Comparison of ENCODE assay signal across 1 cellular context in the genomic region with DNA sequence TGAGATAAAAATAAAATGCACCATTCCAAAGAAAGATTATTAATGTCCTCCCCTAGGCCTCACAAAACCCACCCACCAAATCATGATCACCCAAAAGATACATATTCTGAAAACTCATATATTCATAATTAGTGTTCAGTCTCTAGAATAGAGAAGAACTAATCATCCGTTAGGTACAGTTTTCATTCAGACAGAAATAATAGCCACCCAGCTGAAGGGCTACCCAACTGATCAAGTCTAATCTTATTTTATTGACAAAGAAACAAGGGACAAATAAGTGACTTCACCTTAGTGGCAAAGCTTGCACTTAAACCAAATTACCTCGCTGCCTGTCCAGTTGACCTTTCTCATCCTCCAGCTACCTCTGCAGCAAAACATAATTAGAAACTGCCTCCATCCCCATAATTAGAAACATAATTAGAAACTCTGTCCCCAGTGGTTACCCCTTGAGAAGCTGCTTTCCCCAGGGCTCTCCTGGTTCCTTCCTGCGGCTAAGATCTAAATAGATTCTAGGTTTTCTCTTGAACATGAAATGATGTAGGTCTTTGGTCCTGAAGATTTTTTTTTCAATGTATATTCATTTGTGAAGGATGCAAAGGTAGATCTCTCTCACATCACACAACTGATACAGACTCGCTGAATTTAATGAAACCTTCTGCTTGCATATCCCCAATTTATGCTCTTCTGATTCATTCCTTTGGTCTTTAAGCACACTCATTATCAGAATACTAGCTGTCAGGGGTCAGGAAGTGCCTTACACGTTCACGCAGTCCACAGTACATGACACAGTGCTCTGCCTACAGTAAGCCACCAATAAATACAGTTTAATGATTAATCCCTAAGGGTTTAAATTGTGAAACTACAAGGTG.
TF ChIP-seq lines count a peak whose summit lies in the region.

No MANE protein-coding gene starts in this region.

TF ChIP-seq in HepG2, 621 proteins besides CTCF, POLR2A, EP300 and RAD21 (continued from another document):
- TF ChIP-seq YEATS2 (CRISPR knock-in tag; IDR thresholded peaks at IDR 0.05; ENCODE audit: borderline replicate concordance) (peak; percentile 33; the same call in 1 of the 2 replicates), ZMAT3 (CRISPR knock-in tag; conservative IDR thresholded peaks at IDR 0.05) (no peak), ZNF331 (CRISPR knock-in tag; IDR thresholded peaks at IDR 0.05) (peak; percentile 50; the same call in 1 of the 2 replicates), CREB1 (IDR thresholded peaks at IDR 0.05) (no peak), CREB1 (CRISPR knock-in tag; IDR thresholded peaks at IDR 0.05) (peak; percentile 49; the same call in 1 of the 2 replicates), HNF1B (CRISPR knock-in tag; IDR thresholded peaks at IDR 0.05) (peak; percentile 86), SP140L (CRISPR knock-in tag; IDR thresholded peaks at IDR 0.05; ENCODE audit: borderline replicate concordance) (0 out of 2 replicates have a peak, but pooled peaks have one; percentile 43), RXRB (CRISPR knock-in tag; IDR thresholded peaks at IDR 0.05; ENCODE audit: borderline replicate concordance) (peak; percentile 45; the same call in 1 of the 2 replicates), PPARG (CRISPR knock-in tag; conservative IDR thresholded peaks at IDR 0.05) (0 out of 2 replicates have a peak, but pooled peaks have one; percentile 31), GATAD2A (CRISPR knock-in tag; IDR thresholded peaks at IDR 0.05) (peak; percentile 51), GATAD1 (CRISPR knock-in tag; IDR thresholded peaks at IDR 0.05) (no peak), SOX13 (IDR thresholded peaks at IDR 0.05) (peak; percentile 22; the same call in 1 of the 2 replicates), SOX13 (CRISPR knock-in tag; conservative IDR thresholded peaks at IDR 0.05 in 1 of 2, IDR thresholded peaks at IDR 0.05 in 1 of 2) (peak in 1 of 2 experiments; percentile 83; a peak in 1 of 4 replicates), HOMEZ (CRISPR knock-in tag; IDR thresholded peaks at IDR 0.05; ENCODE audit: low read depth) (0 out of 2 replicates have a peak, but pooled peaks have one; percentile 50), NR2F1 (CRISPR knock-in tag; IDR thresholded peaks at IDR 0.05) (peak in 1 of 2 experiments; percentile 50; a peak in 1 of 4 replicates), SMARCC2 (IDR thresholded peaks at IDR 0.05) (no peak), ZNF335 (CRISPR knock-in tag; IDR thresholded peaks at IDR 0.05) (0 out of 2 replicates have a peak, but pooled peaks have one; percentile 17), HMG20A (CRISPR knock-in tag; IDR thresholded peaks at IDR 0.05; ENCODE audit: borderline replicate concordance) (peak; percentile 21; the same call in 1 of the 2 replicates), HNF4A (CRISPR knock-in tag; IDR thresholded peaks at IDR 0.05) (0 out of 2 replicates have a peak, but pooled peaks have one; percentile 27), PAXIP1 (CRISPR knock-in tag; conservative IDR thresholded peaks at IDR 0.05) (peak; percentile 56), KAT8 (CRISPR knock-in tag; IDR thresholded peaks at IDR 0.05) (peak; percentile 31; the same call in 1 of the 2 replicates), SOX6 (IDR thresholded peaks at IDR 0.05) (no peak), SOX6 (CRISPR knock-in tag; IDR thresholded peaks at IDR 0.05) (peak; percentile 88)
- TF ChIP-seq, protein P1, sequence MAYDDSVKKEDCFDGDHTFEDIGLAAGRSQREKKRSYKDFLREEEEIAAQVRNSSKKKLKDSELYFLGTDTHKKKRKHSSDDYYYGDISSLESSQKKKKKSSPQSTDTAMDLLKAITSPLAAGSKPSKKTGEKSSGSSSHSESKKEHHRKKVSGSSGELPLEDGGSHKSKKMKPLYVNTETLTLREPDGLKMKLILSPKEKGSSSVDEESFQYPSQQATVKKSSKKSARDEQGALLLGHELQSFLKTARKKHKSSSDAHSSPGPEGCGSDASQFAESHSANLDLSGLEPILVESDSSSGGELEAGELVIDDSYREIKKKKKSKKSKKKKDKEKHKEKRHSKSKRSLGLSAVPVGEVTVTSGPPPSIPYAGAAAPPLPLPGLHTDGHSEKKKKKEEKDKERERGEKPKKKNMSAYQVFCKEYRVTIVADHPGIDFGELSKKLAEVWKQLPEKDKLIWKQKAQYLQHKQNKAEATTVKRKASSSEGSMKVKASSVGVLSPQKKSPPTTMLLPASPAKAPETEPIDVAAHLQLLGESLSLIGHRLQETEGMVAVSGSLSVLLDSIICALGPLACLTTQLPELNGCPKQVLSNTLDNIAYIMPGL (CRISPR knock-in tag; IDR thresholded peaks at IDR 0.05; ENCODE audit: borderline replicate concordance in 1 of 2, low read depth in 1 of 2): no peak
- TF ChIP-seq, protein P2, sequence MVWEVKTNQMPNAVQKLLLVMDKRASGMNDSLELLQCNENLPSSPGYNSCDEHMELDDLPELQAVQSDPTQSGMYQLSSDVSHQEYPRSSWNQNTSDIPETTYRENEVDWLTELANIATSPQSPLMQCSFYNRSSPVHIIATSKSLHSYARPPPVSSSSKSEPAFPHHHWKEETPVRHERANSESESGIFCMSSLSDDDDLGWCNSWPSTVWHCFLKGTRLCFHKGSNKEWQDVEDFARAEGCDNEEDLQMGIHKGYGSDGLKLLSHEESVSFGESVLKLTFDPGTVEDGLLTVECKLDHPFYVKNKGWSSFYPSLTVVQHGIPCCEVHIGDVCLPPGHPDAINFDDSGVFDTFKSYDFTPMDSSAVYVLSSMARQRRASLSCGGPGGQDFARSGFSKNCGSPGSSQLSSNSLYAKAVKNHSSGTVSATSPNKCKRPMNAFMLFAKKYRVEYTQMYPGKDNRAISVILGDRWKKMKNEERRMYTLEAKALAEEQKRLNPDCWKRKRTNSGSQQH (CRISPR knock-in tag; IDR thresholded peaks at IDR 0.05; ENCODE audit: low read depth): no peak
- TF ChIP-seq, protein P3, sequence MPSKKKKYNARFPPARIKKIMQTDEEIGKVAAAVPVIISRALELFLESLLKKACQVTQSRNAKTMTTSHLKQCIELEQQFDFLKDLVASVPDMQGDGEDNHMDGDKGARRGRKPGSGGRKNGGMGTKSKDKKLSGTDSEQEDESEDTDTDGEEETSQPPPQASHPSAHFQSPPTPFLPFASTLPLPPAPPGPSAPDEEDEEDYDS (CRISPR knock-in tag; IDR thresholded peaks at IDR 0.05): 0 out of 2 replicates have a peak, but pooled peaks have one; percentile 30
